In the genomic region with DNA sequence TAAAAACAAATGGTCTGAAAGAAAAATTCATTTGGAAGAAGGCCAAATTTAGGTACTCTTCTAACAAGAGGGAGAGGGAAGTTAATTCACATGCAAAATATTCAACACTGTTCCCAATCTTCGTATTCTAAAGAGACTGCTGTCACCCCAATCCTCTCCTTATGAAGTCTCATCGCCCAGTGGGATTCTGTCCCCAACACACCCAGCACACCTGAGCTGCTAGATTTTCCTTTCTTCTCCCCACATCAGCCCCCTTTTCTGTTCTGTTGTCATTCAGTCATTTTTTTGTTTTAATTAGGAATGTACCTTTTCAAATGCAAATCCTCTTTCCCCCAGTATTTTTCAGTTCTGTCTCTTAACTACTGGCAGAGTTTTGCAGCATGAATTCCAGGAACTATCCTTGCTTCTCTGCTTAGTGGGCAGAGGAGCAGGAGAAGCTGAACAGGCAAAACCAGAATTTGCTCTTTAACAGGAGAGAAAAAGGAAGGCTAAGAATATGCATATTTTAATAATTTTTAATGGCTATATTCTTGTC, we compare ENCODE assay signal across 14 cellular contexts.
A peak's percentile ranks its signal among the peaks of the same experiment; 100 is the strongest.
DNase-seq lines count a peak whose midpoint lies in the region; ATAC-seq and TF ChIP-seq lines count a peak whose summit lies in the region.
"Had no signal": no experiment of that assay in that cellular context is flagged by ENCODE, and none has a peak within 500 bp of the region (broad histone marks: within the 10 kb centered on the region; RNA-seq: fewer than 3 reads in every experiment).

No MANE protein-coding gene starts in this region.

- H3K9ac ChIP-seq in BLaER1 treated with 17β-estradiol and CSF1 and Interleukin-3, amounts not matched to agents 10 nM and 100 nM, result peak overlapping the region in 1 of 11 experiments; percentile 4; a peak in 3 of 22 replicates
- H3K9ac ChIP-seq in HUES64 (ENCODE audit: low read depth, low read length), result no peak overlapping the region

- H3K4me1 ChIP-seq in BLaER1 treated with 17β-estradiol and CSF1 and Interleukin-3, amounts not matched to agents 10 nM and 100 nM, result peaks cover 45 to 58% (median 52%) of the 10 kb centered on the region in 10 experiments
- peaks cover 36% of the 10 kb centered on the region for H3K4me1 ChIP-seq in HUES64 (ENCODE audit: insufficient read depth, low read length)

- H3K27ac ChIP-seq in BLaER1 treated with 17β-estradiol and CSF1 and Interleukin-3, amounts not matched to agents 10 nM and 100 nM, result peak overlapping the region in 8 of 11 experiments; percentile 80 to 95 (median 89); a peak in 16 of 22 replicates
- H3K27ac ChIP-seq in HUES64 (ENCODE audit: low read depth, low read length) (peak overlapping the region; percentile 31; the same call in 1 of the 2 replicates), dorsolateral prefrontal cortex (peak overlapping the region in 42 of 59 donors; percentile 1 to 85 (median 66))
- H3K27ac ChIP-seq: C4-2B had no signal

- no peaks in the 10 kb centered on the region for H4K20me1 ChIP-seq in BLaER1 treated with 17β-estradiol and CSF1 and Interleukin-3, amounts not matched to agents 10 nM and 100 nM

- WGBS in HUES64, result 51% methylated on average over 2 of the region's 2 CpGs

- no peak for DNase-seq in dorsolateral prefrontal cortex
- peak; percentile 13 for DNase-seq in medulla oblongata (ENCODE audit: extremely low spot score)
- DNase-seq in NCI-H2196 treated with DMSO at 0.1 percent for 48 hours (lab: John Stamatoyannopoulos, UW; ENCODE audit: unreplicated experiment), result no peak
- DNase-seq: ACHN; CD4-positive, alpha-beta memory T cell; DMS153; EL had no signal

- H3K27me3 ChIP-seq in BLaER1 treated with 17β-estradiol and CSF1 and Interleukin-3, amounts not matched to agents 10 nM and 100 nM, result no peaks in the 10 kb centered on the region
- H3K27me3 ChIP-seq in HUES64 (ENCODE audit: insufficient read depth, low read length) (no peaks in the 10 kb centered on the region), dorsolateral prefrontal cortex (no peaks in the 10 kb centered on the region)

- H3K4me2 ChIP-seq in BLaER1 treated with 17β-estradiol and CSF1 and Interleukin-3, amounts not matched to agents 10 nM and 100 nM, result peak overlapping the region; percentile 71 to 90 (median 81)

- no peak for TF ChIP-seq CTCF in dorsolateral prefrontal cortex (IDR thresholded peaks at IDR 0.05 in 54 of 56, conservative IDR thresholded peaks at IDR 0.05 in 2 of 56; ENCODE audit: low read depth in 1 of 56, partially characterized antibody in 56 of 56)

- peaks cover 0 to 10% (median 0%) of the 10 kb centered on the region in 11 experiments; a peak in 3 of 22 replicates for H3K9me3 ChIP-seq in BLaER1 treated with 17β-estradiol and CSF1 and Interleukin-3, amounts not matched to agents 10 nM and 100 nM (replicated peaks in 1 of 11)
- H3K9me3 ChIP-seq in HUES64 (ENCODE audit: insufficient read depth, low read depth, low read length), result no peaks in the 10 kb centered on the region

- intact Hi-C loops in dorsolateral prefrontal cortex (cut with DNase I), result no loop called here

- H3K4me3 ChIP-seq in BLaER1 treated with 17β-estradiol and CSF1 and Interleukin-3, amounts not matched to agents 10 nM and 100 nM, result no peak overlapping the region
- H3K4me3 ChIP-seq in HUES64 (ENCODE audit: low read length) (no peak overlapping the region), dorsolateral prefrontal cortex (no peak overlapping the region)

- ATAC-seq in GM21526 (IDR thresholded peaks at IDR 0.05; ENCODE audit: low FRiP score, unreplicated experiment) (no peak), GM21360 (IDR thresholded peaks at IDR 0.05; ENCODE audit: unreplicated experiment) (no peak), HG02759 (IDR thresholded peaks at IDR 0.05; ENCODE audit: unreplicated experiment) (no peak)
- ATAC-seq: HCT116 had no signal

- H3K36me3 ChIP-seq in BLaER1 treated with 17β-estradiol and CSF1 and Interleukin-3, amounts not matched to agents 10 nM and 100 nM, result no peaks in the 10 kb centered on the region
- H3K36me3 ChIP-seq in HUES64 (ENCODE audit: insufficient read depth, low read length), result no peaks in the 10 kb centered on the region

Comparison
In these comparisons a context has a peak if more than half of its experiments do, and no peak if none do; other contexts are left out.
1. H3K27ac ChIP-seq: peak in every context shown above with its lines; median percentile 89 in BLaER1 treated with 17β-estradiol and CSF1 and Interleukin-3, amounts not matched to agents 10 nM and 100 nM; 66 in dorsolateral prefrontal cortex; 31 in HUES64.